Comparison of ENCODE assay signal across 14 cellular contexts in the genomic region with DNA sequence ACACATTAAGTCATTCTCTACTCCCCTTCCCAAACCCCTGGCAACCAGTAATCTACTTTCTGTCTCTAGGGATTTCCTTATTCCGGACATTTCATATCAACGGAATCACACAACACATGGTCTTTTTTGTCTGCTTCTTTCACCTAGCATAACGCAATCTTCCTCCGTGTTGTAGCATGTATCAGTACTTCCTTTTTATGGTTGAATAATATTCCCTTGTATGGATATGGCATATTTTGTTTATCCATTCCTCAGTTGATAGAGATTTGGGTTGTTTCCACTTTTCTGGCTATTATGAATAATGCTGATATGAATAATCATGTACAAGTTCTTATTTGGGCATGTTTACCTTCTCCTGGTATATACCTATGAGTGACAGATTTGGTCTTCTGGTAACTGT.
DNase-seq lines count a peak whose midpoint lies in the region; ATAC-seq, FAIRE-seq and TF ChIP-seq lines count a peak whose summit lies in the region.
"Had no signal": no experiment of that assay in that cellular context is flagged by ENCODE, and none has a peak within 500 bp of the region (broad histone marks: within the 10 kb centered on the region; RNA-seq: fewer than 3 reads in every experiment).

No MANE protein-coding gene starts in this region.

- CTCF ChIA-PET in CD4-positive, alpha-beta memory T cell (lab: Charles Lee; ENCODE audit: partially characterized antibody): interaction anchor here (1.0 to 1.3 kb wide), 2 partner anchors 13 kb away, joined by 3 to 4 read pairs; no protein-coding TSS in a partner anchor
- CTCF ChIA-PET in T-cell (lab: Charles Lee): no interaction called here

- no peak for FAIRE-seq in pancreas (lab: Jason Lieb, UNC)
- FAIRE-seq: GM12892, GM19239 had no signal

- peak overlapping the region in 4 of 7 donors; percentile 1 to 30 (median 26) for H3K27ac Mint-ChIP-seq in CD4-positive, alpha-beta memory T cell
- H3K27ac Mint-ChIP-seq in T-cell (peak overlapping the region; percentile 47 to 58), chondrocyte (ENCODE audit: unreplicated experiment) (no peak overlapping the region)
- peak overlapping the region; percentile 24 to 88 for H3K27ac Mint-ChIP-seq in effector memory CD8-positive, alpha-beta T cell
- H3K27ac Mint-ChIP-seq: CD14-positive monocyte, H9 had no signal

- 94 to 97% methylated on average over 4 of the region's 4 CpGs for WGBS in pancreas, 2 donors

- ATAC-seq in T-cell (replicated peaks in 1 of 4): no peak
- ATAC-seq in effector memory CD8-positive, alpha-beta T cell (replicated peaks): no peak
- no peak for ATAC-seq in pancreas
- ATAC-seq: A549 had no signal

- POLR2A ChIA-PET in CD4-positive, alpha-beta memory T cell (lab: Charles Lee; ENCODE audit: partially characterized antibody): no interaction called here
- POLR2A ChIA-PET in T-cell (lab: Charles Lee): no interaction called here

- intact Hi-C loops in CD4-positive, alpha-beta memory T cell (cut with micrococcal nuclease): no loop called here
- intact Hi-C loops in pancreas (cut with DNase I): no loop called here

- TF ChIP-seq CTCF in chondrocyte (IDR thresholded peaks at IDR 0.05): no peak
- no peak for TF ChIP-seq CTCF in pancreas (IDR thresholded peaks at IDR 0.05)

- H3K4me3 ChIP-seq in CD4-positive, alpha-beta memory T cell (ENCODE audit: low read length in 2 of 2): no peak overlapping the region
- H3K4me3 ChIP-seq in pancreas: no peak overlapping the region
- H3K4me3 ChIP-seq: A549 had no signal

- no peaks in the 10 kb centered on the region for H3K9me3 Mint-ChIP-seq in CD4-positive, alpha-beta memory T cell
- H3K9me3 Mint-ChIP-seq in T-cell (no peaks in the 10 kb centered on the region), chondrocyte (ENCODE audit: low read depth) (no peaks in the 10 kb centered on the region)
- no peaks in the 10 kb centered on the region for H3K9me3 Mint-ChIP-seq in effector memory CD8-positive, alpha-beta T cell
- H3K9me3 Mint-ChIP-seq: H9, IgD-negative memory B cell had no signal

- H3K4me3 Mint-ChIP-seq in CD4-positive, alpha-beta memory T cell: peak overlapping the region in 2 of 8 donors; percentile 8 to 31
- H3K4me3 Mint-ChIP-seq in T-cell: no peak overlapping the region
- H3K4me3 Mint-ChIP-seq in effector memory CD8-positive, alpha-beta T cell: no peak overlapping the region
- no peak overlapping the region for H3K4me3 Mint-ChIP-seq in chondrocyte (ENCODE audit: unreplicated experiment)
- H3K4me3 Mint-ChIP-seq: CD14-positive monocyte, H9, IgD-negative memory B cell had no signal

- H3K27ac ChIP-seq in CD4-positive, alpha-beta memory T cell (ENCODE audit: low read depth, low read length): no peak overlapping the region
- H3K27ac ChIP-seq in pancreas: no peak overlapping the region
- H3K27ac ChIP-seq: A549 had no signal

- no peak for DNase-seq in CD4-positive, alpha-beta memory T cell
- no peak for DNase-seq in T-cell
- no peak for DNase-seq in effector memory CD8-positive, alpha-beta T cell
- DNase-seq in chondrocyte (ENCODE audit: low spot score): no peak
- DNase-seq in pancreas: no peak
- DNase-seq in GF-D8 (lab: John Stamatoyannopoulos, UW): no peak
- DNase-seq: DMS79, GOT3, H9 had no signal

- peaks cover 32 to 62% (median 45%) of the 10 kb centered on the region in 4 donors for H3K4me1 Mint-ChIP-seq in CD4-positive, alpha-beta memory T cell
- peaks cover 45 to 51% (median 50%) of the 10 kb centered on the region in 3 donors for H3K4me1 Mint-ChIP-seq in T-cell
- peaks cover 19 to 43% of the 10 kb centered on the region in 2 donors for H3K4me1 Mint-ChIP-seq in effector memory CD8-positive, alpha-beta T cell (ENCODE audit: low read depth in 2 of 2)
- no peaks in the 10 kb centered on the region for H3K4me1 Mint-ChIP-seq in chondrocyte (ENCODE audit: low read depth)
- H3K4me1 Mint-ChIP-seq: H9 had no signal

- no peaks in the 10 kb centered on the region for H3K27me3 ChIP-seq in CD4-positive, alpha-beta memory T cell (ENCODE audit: insufficient read depth, low read length)
- H3K27me3 ChIP-seq in pancreas: no peaks in the 10 kb centered on the region

- peaks cover 16% of the 10 kb centered on the region for H3K36me3 ChIP-seq in CD4-positive, alpha-beta memory T cell (ENCODE audit: insufficient read depth, low read length)
- no peaks in the 10 kb centered on the region for H3K36me3 ChIP-seq in pancreas

- no peaks in the 10 kb centered on the region for H3K27me3 Mint-ChIP-seq in CD4-positive, alpha-beta memory T cell
- H3K27me3 Mint-ChIP-seq in T-cell: no peaks in the 10 kb centered on the region
- no peaks in the 10 kb centered on the region for H3K27me3 Mint-ChIP-seq in effector memory CD8-positive, alpha-beta T cell
- no peaks in the 10 kb centered on the region for H3K27me3 Mint-ChIP-seq in chondrocyte (ENCODE audit: low read depth)
- H3K27me3 Mint-ChIP-seq: IgD-negative memory B cell had no signal

- H3K9me3 ChIP-seq in CD4-positive, alpha-beta memory T cell (ENCODE audit: control insufficient read depth in 1 of 2, low read length in 2 of 2): no peaks in the 10 kb centered on the region
- H3K9me3 ChIP-seq in pancreas: no peaks in the 10 kb centered on the region
- H3K9me3 ChIP-seq: A549 had no signal

- H3K36me3 Mint-ChIP-seq in CD4-positive, alpha-beta memory T cell: peaks cover 40 to 44% of the 10 kb centered on the region in 2 donors
- H3K36me3 Mint-ChIP-seq in T-cell (peaks cover 45% of the 10 kb centered on the region), chondrocyte (ENCODE audit: low read depth) (peaks cover 10% of the 10 kb centered on the region)
- peaks cover 50% of the 10 kb centered on the region for H3K36me3 Mint-ChIP-seq in effector memory CD8-positive, alpha-beta T cell (ENCODE audit: insufficient read depth)

- H3K4me1 ChIP-seq in CD4-positive, alpha-beta memory T cell (ENCODE audit: insufficient read depth, low read length): peaks cover 31% of the 10 kb centered on the region
- H3K4me1 ChIP-seq in pancreas: no peaks in the 10 kb centered on the region
- H3K4me1 ChIP-seq: A549 had no signal
